In the genomic region with DNA sequence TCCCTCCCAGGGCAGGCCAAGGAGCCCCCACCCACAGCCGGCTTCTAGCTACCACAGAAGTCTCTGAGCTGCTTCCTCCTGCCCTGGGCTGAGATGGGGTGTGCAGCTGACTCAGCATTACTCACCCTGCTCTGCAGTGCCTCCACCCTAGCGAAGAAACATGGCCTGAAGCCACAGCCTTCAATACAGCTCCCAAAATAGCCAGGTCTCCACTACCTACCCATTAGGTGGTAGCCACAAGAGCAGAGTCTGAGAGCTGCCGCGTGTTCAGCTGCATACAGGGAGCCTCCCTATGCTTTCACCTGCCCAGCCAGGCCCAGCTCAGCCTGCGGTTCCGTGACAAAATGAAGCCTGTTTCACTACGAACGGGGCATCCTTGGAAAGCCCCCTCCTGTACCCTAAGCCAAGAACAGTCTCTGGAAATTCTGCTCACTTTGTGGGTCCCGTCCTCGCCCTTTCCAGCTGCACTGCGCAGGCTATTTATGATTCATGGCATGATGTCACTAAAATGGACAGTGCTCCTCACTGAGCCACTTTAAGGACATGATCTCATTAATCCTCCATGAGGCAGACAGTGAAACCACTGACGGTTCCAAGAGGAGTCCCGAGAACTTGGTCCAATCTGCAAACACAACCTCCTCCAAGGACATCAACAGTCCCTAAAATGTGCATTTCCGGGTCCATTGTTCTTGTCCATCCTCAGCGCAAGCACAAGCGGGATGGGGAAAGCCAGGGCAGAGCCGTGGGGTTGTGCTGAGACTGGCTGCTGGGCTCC, we compare ENCODE assay signal across 8 cellular contexts.
DNase-seq lines count a peak whose midpoint lies in the region; ATAC-seq lines count a peak whose summit lies in the region.

No MANE protein-coding gene starts in this region.

- ATAC-seq in GM18907 (IDR thresholded peaks at IDR 0.05; ENCODE audit: unreplicated experiment) (peak; percentile 72), HG03108 (IDR thresholded peaks at IDR 0.05; ENCODE audit: unreplicated experiment) (peak; percentile 70)

- peak; percentile 60 for DNase-seq in T-helper 9 cell
- DNase-seq in anterior cingulate cortex (lab: John Stamatoyannopoulos, UW): peak in 31 of 58 donors; percentile 11 to 71 (median 45)
- DNase-seq in inferior parietal cortex (ENCODE audit: extremely low spot score): peak; percentile 49
- DNase-seq in stimulated activated CD4-positive, alpha-beta T cell treated with anti-CD3 and anti-CD28 coated beads, Interleukin-2, amount 100 ng/mL, for 24 hours: peak; percentile 82 to 85
- DNase-seq in NCI-H2171 (lab: John Stamatoyannopoulos, UW): no peak
- no peak for DNase-seq in SHP77 (lab: John Stamatoyannopoulos, UW)

Comparison
In these comparisons a context has a peak if more than half of its experiments do, and no peak if none do; other contexts are left out.
1. DNase-seq: peak in T-helper 9 cell (single experiment), anterior cingulate cortex (31 of 58), inferior parietal cortex (single experiment) and stimulated activated CD4-positive, alpha-beta T cell treated with anti-CD3 and anti-CD28 coated beads, Interleukin-2, amount 100 ng/mL, for 24 hours (2 of 2); none in NCI-H2171 (single experiment) and SHP77 (0 of 2).